8 cellular contexts compared by ENCODE assay signal in genomic region chr14:60247994-60248696, GRCh38. TPM values are rescaled to one million over a fixed set of nuclear protein-coding genes. Genes with fewer than 3 reads are reported as not detected.
A peak's percentile ranks its signal among the peaks of the same experiment; 100 is the strongest.
DNase-seq lines count a peak whose midpoint lies in the region; ATAC-seq and FAIRE-seq lines count a peak whose summit lies in the region.

No MANE protein-coding gene starts in this region.

- no peaks in the 10 kb centered on the region for H3K27me3 Mint-ChIP-seq in central memory CD8-positive, alpha-beta T cell

- peak overlapping the region; percentile 99 for H3K27ac Mint-ChIP-seq in central memory CD8-positive, alpha-beta T cell (ENCODE audit: low read depth)

- H3K36me3 Mint-ChIP-seq in central memory CD8-positive, alpha-beta T cell (ENCODE audit: insufficient read depth), result peaks cover 16% of the 10 kb centered on the region

- H3K4me1 Mint-ChIP-seq in central memory CD8-positive, alpha-beta T cell, result peaks cover 47% of the 10 kb centered on the region

- H3K4me3 Mint-ChIP-seq in central memory CD8-positive, alpha-beta T cell, result peak overlapping the region; percentile 93

- no peaks in the 10 kb centered on the region for H3K9me3 Mint-ChIP-seq in central memory CD8-positive, alpha-beta T cell

- peak; percentile 95 for FAIRE-seq in islet of Langerhans (lab: Jason Lieb, UNC)

- ATAC-seq in GM18867 (IDR thresholded peaks at IDR 0.05; ENCODE audit: unreplicated experiment) (peak; percentile 63), HG03108 (IDR thresholded peaks at IDR 0.05; ENCODE audit: unreplicated experiment) (peak; percentile 59)
- ATAC-seq in central memory CD8-positive, alpha-beta T cell (replicated peaks; ENCODE audit: extremely low read depth, poor library complexity, severe bottlenecking), result peak; percentile 61

- peak; percentile 72 for DNase-seq in A172 (ENCODE audit: low spot score)
- DNase-seq in NCI-H2227 treated with DMSO at 0.1 percent for 48 hours (lab: John Stamatoyannopoulos, UW), result peak; percentile 90
- DNase-seq in activated CD4-positive, CD25-positive, alpha-beta regulatory T cell treated with anti-CD3 and anti-CD28 coated beads, Interleukin-2, amount 50 U/mL, for 16 hours (ENCODE audit: low read depth, low spot score), result peak; percentile 63
- peak; percentile 55 to 60 for DNase-seq in central memory CD8-positive, alpha-beta T cell (ENCODE audit: low spot score in 2 of 2)
- peak; percentile 66 to 78 for DNase-seq in stimulated activated CD4-positive, alpha-beta T cell treated with anti-CD3 and anti-CD28 coated beads, Interleukin-12 subunit alpha, Interleukin-12 subunit beta, amount 100 ng/mL, for 24 hours (ENCODE audit: low read depth in 2 of 2)

RNA-seq across cellular contexts. Expression of gene PPM1A, which starts 0.9 kb away (rescaled TPM):
- 12.7 and 19.0 TPM in 2 replicates for total RNA-seq in A172 (2014; rRNA removed; shearing (Covaris generic))

Comparison
In these comparisons a context has a peak if more than half of its experiments do, and no peak if none do; other contexts are left out.
1. Peak in every context shown above with its lines: DNase-seq and ATAC-seq.